ENCODE assay signal across 1 cellular context in the genomic region with DNA sequence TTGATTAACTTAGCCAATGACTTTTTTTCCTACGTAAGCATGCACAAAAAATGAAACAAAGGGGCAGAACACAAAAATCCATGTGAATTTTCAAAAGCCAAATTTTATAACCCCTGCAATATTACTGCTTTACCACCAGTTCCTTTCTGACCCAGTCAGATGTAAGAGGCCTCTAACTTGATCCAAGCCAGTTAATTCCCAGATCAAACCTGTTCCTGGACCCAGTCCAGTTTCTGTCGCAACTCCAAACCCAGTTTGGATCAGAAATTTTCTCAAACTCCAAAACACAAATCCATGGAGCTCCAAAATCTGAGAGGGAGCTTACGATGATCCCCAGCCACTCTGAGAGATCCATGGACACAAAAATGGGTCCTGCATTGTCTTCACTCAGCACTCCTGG.
TF ChIP-seq lines count a peak whose summit lies in the region.

No MANE protein-coding gene starts in this region.

TF ChIP-seq in H1, 55 proteins besides CTCF, POLR2A, EP300 and RAD21:
- TF ChIP-seq, protein P1, sequence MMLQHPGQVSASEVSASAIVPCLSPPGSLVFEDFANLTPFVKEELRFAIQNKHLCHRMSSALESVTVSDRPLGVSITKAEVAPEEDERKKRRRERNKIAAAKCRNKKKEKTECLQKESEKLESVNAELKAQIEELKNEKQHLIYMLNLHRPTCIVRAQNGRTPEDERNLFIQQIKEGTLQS (IDR thresholded peaks at IDR 0.05; ENCODE audit: insufficient read depth, low read depth, low read length): no peak
- TF ChIP-seq RXRA (IDR thresholded peaks at IDR 0.05; ENCODE audit: insufficient read depth, low read depth, low read length) (no peak), PHF8 (conservative IDR thresholded peaks at IDR 0.05; ENCODE audit: low read depth, low read length) (no peak), RFX5 (IDR thresholded peaks at IDR 0.05; ENCODE audit: borderline replicate concordance, low read depth, low read length) (no peak), ATF2 (IDR thresholded peaks at IDR 0.05; ENCODE audit: low read length) (no peak), BRCA1 (IDR thresholded peaks at IDR 0.05; ENCODE audit: low read depth, low read length) (no peak), SP2 (IDR thresholded peaks at IDR 0.05; ENCODE audit: low read length) (no peak), MAFK (IDR thresholded peaks at IDR 0.05; ENCODE audit: low read depth, low read length) (no peak), SP4 (IDR thresholded peaks at IDR 0.05; ENCODE audit: low read length) (no peak), RBBP5 (IDR thresholded peaks at IDR 0.05; ENCODE audit: borderline replicate concordance, low read depth, low read length) (no peak), SUZ12 (IDR thresholded peaks at IDR 0.05; ENCODE audit: low read length) (no peak), JUN (IDR thresholded peaks at IDR 0.05; ENCODE audit: low read depth, low read length) (no peak), SIRT6 (IDR thresholded peaks at IDR 0.05; ENCODE audit: low read length) (no peak), GTF2F1 (IDR thresholded peaks at IDR 0.05; ENCODE audit: borderline replicate concordance, low read depth, low read length) (no peak)
- TF ChIP-seq, protein P2, sequence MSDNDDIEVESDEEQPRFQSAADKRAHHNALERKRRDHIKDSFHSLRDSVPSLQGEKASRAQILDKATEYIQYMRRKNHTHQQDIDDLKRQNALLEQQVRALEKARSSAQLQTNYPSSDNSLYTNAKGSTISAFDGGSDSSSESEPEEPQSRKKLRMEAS (IDR thresholded peaks at IDR 0.05): no peak
